Comparison of ENCODE assay signal across 16 cellular contexts in the genomic region with DNA sequence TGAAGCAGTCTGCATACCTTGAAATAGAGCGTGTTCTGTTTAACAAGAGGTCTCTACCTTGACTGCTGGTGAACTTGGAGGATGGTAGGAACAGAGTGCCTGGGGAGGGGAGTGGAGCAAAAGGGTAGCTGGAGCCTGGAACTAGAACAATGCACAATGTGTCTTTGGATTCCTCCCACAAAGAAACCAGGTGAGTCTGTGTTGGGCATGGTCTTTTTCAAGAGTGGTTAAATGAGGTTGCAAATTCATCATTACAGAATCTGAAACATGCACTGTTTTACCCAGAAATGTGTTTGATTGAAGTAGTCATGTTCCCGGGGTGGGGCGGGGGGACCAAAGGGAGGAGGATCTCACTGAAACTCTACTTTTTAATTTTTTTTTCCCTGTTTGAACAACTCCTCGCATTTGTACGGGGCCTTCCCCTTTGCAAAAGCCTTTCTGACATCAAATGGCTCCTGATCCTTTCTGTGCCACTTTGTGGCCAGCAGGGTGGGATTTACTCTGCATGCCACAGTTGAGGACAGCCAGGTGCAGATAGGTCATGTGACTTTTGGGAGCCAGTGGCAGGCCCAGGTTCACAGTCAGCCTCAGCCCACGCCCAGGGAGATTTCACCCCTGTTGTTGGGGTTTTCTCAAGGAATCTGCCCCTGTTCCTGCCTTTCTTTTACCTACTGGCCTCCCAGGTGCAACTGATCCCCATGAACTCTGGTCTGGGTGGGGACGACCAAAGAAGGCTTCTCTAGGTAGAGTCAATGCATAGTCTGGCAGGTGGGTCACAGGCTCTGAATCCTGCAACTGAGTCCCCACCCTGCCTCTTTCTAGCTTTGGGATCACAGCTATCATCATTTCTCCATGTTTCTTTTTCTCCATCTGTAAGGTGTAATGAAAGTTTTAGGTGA. TPM values are rescaled to one million over a fixed set of nuclear protein-coding genes. Genes with fewer than 3 reads are reported as not detected.
DNase-seq lines count a peak whose midpoint lies in the region; ATAC-seq and TF ChIP-seq lines count a peak whose summit lies in the region.
"Had no signal": no experiment of that assay in that cellular context is flagged by ENCODE, and none has a peak within 500 bp of the region (broad histone marks: within the 10 kb centered on the region; RNA-seq: fewer than 3 reads in every experiment).

No MANE protein-coding gene starts in this region.

- no peaks in the 10 kb centered on the region for H3K36me3 Mint-ChIP-seq in CD8-positive, alpha-beta T cell
- H3K36me3 Mint-ChIP-seq in HFFc6 (ENCODE audit: low read depth), result no peaks in the 10 kb centered on the region; the same call in 1 of the 2 replicates
- H3K36me3 Mint-ChIP-seq: CD14-positive monocyte had no signal

- TF ChIP-seq CTCF in CD8-positive, alpha-beta T cell (IDR thresholded peaks at IDR 0.05), result no peak
- no peak for TF ChIP-seq CTCF in HFFc6 (IDR thresholded peaks at IDR 0.05)

- peaks cover 44% of the 10 kb centered on the region for H3K4me1 Mint-ChIP-seq in CD8-positive, alpha-beta T cell (ENCODE audit: low read depth)
- H3K4me1 Mint-ChIP-seq in HFFc6 (ENCODE audit: low read depth), result no peaks in the 10 kb centered on the region

- H3K27ac ChIP-seq in CD8-positive, alpha-beta T cell (ENCODE audit: low read depth, low read length), result no peak overlapping the region
- H3K27ac ChIP-seq in caudate nucleus (ENCODE audit: low read depth, low read length), result peak overlapping the region; percentile 64
- H3K27ac ChIP-seq: brain microvascular endothelial cell, ovary, spleen, vagina had no signal

- CTCF ChIA-PET in CD8-positive, alpha-beta T cell (lab: Charles Lee), result interaction anchor here (0.8 kb wide), 1 partner anchor 29 kb away, joined by 3 read pairs; no protein-coding TSS in a partner anchor

- DNase-seq in CD8-positive, alpha-beta T cell, result no peak
- DNase-seq in SK-N-DZ (ENCODE audit: low spot score), result peak; percentile 96
- peak in 12 of 61 donors; percentile 4 to 62 (median 16) for DNase-seq in caudate nucleus (lab: John Stamatoyannopoulos, UW)
- DNase-seq in stimulated activated CD4-positive, alpha-beta T cell treated with anti-CD3 and anti-CD28 coated beads, Interleukin-12 subunit alpha, Interleukin-12 subunit beta, amount 100 ng/mL, for 48 hours (ENCODE audit: low read depth in 2 of 3, low spot score in 1 of 3), result peak; percentile 35 to 48 (median 41)
- no peak for DNase-seq in RKO (ENCODE audit: low spot score)
- no peak for DNase-seq in HFFc6
- DNase-seq: brain microvascular endothelial cell, foreskin melanocyte, MV-4-11, NCI-H2171, ovary, spleen had no signal

- peak overlapping the region; percentile 19 for H3K27ac Mint-ChIP-seq in CD8-positive, alpha-beta T cell
- no peak overlapping the region; the same call in 1 of the 2 replicates for H3K27ac Mint-ChIP-seq in HFFc6
- H3K27ac Mint-ChIP-seq: CD14-positive monocyte had no signal

- H3K9me3 ChIP-seq in CD8-positive, alpha-beta T cell (ENCODE audit: low read length), result no peaks in the 10 kb centered on the region
- H3K9me3 ChIP-seq: ovary, spleen, vagina had no signal

- no peaks in the 10 kb centered on the region for H3K9me3 Mint-ChIP-seq in CD8-positive, alpha-beta T cell
- H3K9me3 Mint-ChIP-seq in HFFc6, result peaks cover 35% of the 10 kb centered on the region
- H3K9me3 Mint-ChIP-seq: CD14-positive monocyte had no signal

- H3K27me3 Mint-ChIP-seq in CD8-positive, alpha-beta T cell (ENCODE audit: low read depth), result no peaks in the 10 kb centered on the region
- peaks cover 2% of the 10 kb centered on the region; the same call in 1 of the 2 replicates for H3K27me3 Mint-ChIP-seq in HFFc6 (ENCODE audit: insufficient read depth)

- intact Hi-C loops in CD8-positive, alpha-beta T cell (cut with DNase I, micrococcal nuclease), result no loop called here

- ATAC-seq in CD8-positive, alpha-beta T cell, result no peak
- no peak for ATAC-seq in HG02678 (IDR thresholded peaks at IDR 0.05; ENCODE audit: unreplicated experiment)

- no peaks in the 10 kb centered on the region for H3K27me3 ChIP-seq in CD8-positive, alpha-beta T cell (ENCODE audit: insufficient read depth, low read length)
- H3K27me3 ChIP-seq: brain microvascular endothelial cell, ovary, vagina had no signal

- no peaks in the 10 kb centered on the region for H3K36me3 ChIP-seq in CD8-positive, alpha-beta T cell (ENCODE audit: insufficient read depth, low read length)
- H3K36me3 ChIP-seq: brain microvascular endothelial cell, ovary, spleen, vagina had no signal

- no peak overlapping the region for H3K4me3 ChIP-seq in CD8-positive, alpha-beta T cell (ENCODE audit: low read depth, low read length)
- H3K4me3 ChIP-seq: ovary, spleen, vagina had no signal

- no peak overlapping the region for H3K4me3 Mint-ChIP-seq in CD8-positive, alpha-beta T cell
- no peak overlapping the region for H3K4me3 Mint-ChIP-seq in HFFc6
- H3K4me3 Mint-ChIP-seq: CD14-positive monocyte had no signal

- H3K4me1 ChIP-seq in CD8-positive, alpha-beta T cell (ENCODE audit: insufficient read depth, low read length), result peaks cover 17% of the 10 kb centered on the region
- H3K4me1 ChIP-seq: vagina had no signal

- POLR2A ChIA-PET in CD8-positive, alpha-beta T cell (lab: Charles Lee), result no interaction called here

RNA-seq across cellular contexts. Expression of a gene that starts 28.2 kb away (rescaled TPM):
- total RNA-seq in CD8-positive, alpha-beta T cell, result not detected
- polyA plus RNA-seq in SK-N-DZ (2014; cell fraction: cytosol; rRNA removed), result 1,097 and 1,099 TPM in 2 replicates
- polyA plus RNA-seq in SK-N-DZ (2014; cell fraction: nucleus; rRNA removed), result 1,072 and 1,695 TPM in 2 replicates
- not detected for total RNA-seq in HFFc6 (2021; fragmentation: NEBNext Ultra II Directional; extraction: Animal tissue kit (Norgen Biotek cat#: 25700))
- total RNA-seq: G401 had no signal
- polyA plus RNA-seq: CD14-positive monocyte had no signal

Comparison
In these comparisons a context has a peak if more than half of its experiments do, and no peak if none do; other contexts are left out.
1. DNase-seq: peak in SK-N-DZ (single experiment) and stimulated activated CD4-positive, alpha-beta T cell treated with anti-CD3 and anti-CD28 coated beads, Interleukin-12 subunit alpha, Interleukin-12 subunit beta, amount 100 ng/mL, for 48 hours (3 of 3); none in CD8-positive, alpha-beta T cell (0 of 7), RKO (single experiment) and HFFc6 (single experiment).